Comparison of ENCODE assay signal across 10 cellular contexts in genomic region chr14:67636361-67636919, GRCh38. TPM values are rescaled to one million over a fixed set of nuclear protein-coding genes. Genes with fewer than 3 reads are reported as not detected.
DNase-seq lines count a peak whose midpoint lies in the region; ATAC-seq, FAIRE-seq and TF ChIP-seq lines count a peak whose summit lies in the region.
"Had no signal": no experiment of that assay in that cellular context is flagged by ENCODE, and none has a peak within 500 bp of the region (broad histone marks: within the 10 kb centered on the region; RNA-seq: fewer than 3 reads in every experiment).

No MANE protein-coding gene starts in this region.

- no peak for TF ChIP-seq CTCF in endothelial cell of umbilical vein (IDR thresholded peaks at IDR 0.05; ENCODE audit: extremely low read depth in 1 of 2, insufficient read depth in 1 of 2, low read depth in 1 of 2, low read length in 2 of 2)

- H3K9me1 ChIP-seq in endothelial cell of umbilical vein (replicated peaks; ENCODE audit: control insufficient read depth, extremely low read depth, insufficient read depth, low read length): no peaks in the 10 kb centered on the region

- H3K36me3 Mint-ChIP-seq in activated T-cell treated with anti-CD3 and anti-CD28 coated beads, Interleukin-2, amount 50 U/mL, for 72 hours (ENCODE audit: insufficient read depth in 2 of 2): no peaks in the 10 kb centered on the region
- no peaks in the 10 kb centered on the region for H3K36me3 Mint-ChIP-seq in activated T-cell treated with anti-CD3 and anti-CD28 coated beads, Interleukin-2, amount 50 U/mL, for 24 hours (ENCODE audit: low read depth)

- H2AFZ ChIP-seq in endothelial cell of umbilical vein (ENCODE audit: low read depth, low read length): no peak overlapping the region

- H3K4me1 Mint-ChIP-seq in activated T-cell treated with anti-CD3 and anti-CD28 coated beads, Interleukin-2, amount 50 U/mL, for 72 hours (ENCODE audit: low read depth): peaks cover 9% of the 10 kb centered on the region
- H3K4me1 Mint-ChIP-seq in activated T-cell treated with anti-CD3 and anti-CD28 coated beads, Interleukin-2, amount 50 U/mL, for 24 hours (ENCODE audit: low read depth): no peaks in the 10 kb centered on the region
- peaks cover 8% of the 10 kb centered on the region for H3K4me1 Mint-ChIP-seq in stimulated activated naive CD8-positive, alpha-beta T cell treated with anti-CD3 and anti-CD28 coated beads, Interleukin-15, amount 100 ng/mL, for 72 hours

- no peaks in the 10 kb centered on the region for H4K20me1 ChIP-seq in endothelial cell of umbilical vein (replicated peaks; ENCODE audit: control insufficient read depth, extremely low read depth, insufficient read depth, low read length)

- no peaks in the 10 kb centered on the region for H3K4me1 ChIP-seq in endothelial cell of umbilical vein (ENCODE audit: control insufficient read depth, extremely low read depth, insufficient read depth, low read length)

- CTCF ChIA-PET in endothelial cell of umbilical vein (lab: Charles Lee): interaction anchor here (0.9 to 4.5 kb wide), 4 partner anchors 14 to 32 kb away, joined by 3 to 20 read pairs (median 6); partner anchors contain the start of gene ARG2

- no peak overlapping the region for H3K27ac ChIP-seq in endothelial cell of umbilical vein (ENCODE audit: insufficient read depth, low read depth, low read length)
- H3K27ac ChIP-seq: cardiac muscle cell had no signal

- no peak overlapping the region for H3K4me2 ChIP-seq in endothelial cell of umbilical vein (ENCODE audit: insufficient read depth, low read length)

- intact Hi-C loops in endothelial cell of umbilical vein (cut with micrococcal nuclease): no loop called here

- no peak overlapping the region for H3K4me3 ChIP-seq in endothelial cell of umbilical vein (replicated peaks in 1 of 3; ENCODE audit: insufficient read depth in 1 of 3, low read depth in 1 of 3, low read length in 3 of 3)
- H3K4me3 ChIP-seq: cardiac muscle cell had no signal

- peak; percentile 92 to 94 for ATAC-seq in activated T-cell treated with anti-CD3 and anti-CD28 coated beads, Interleukin-2, amount 50 U/mL, for 72 hours (replicated peaks in 1 of 2)
- ATAC-seq in stimulated activated naive CD8-positive, alpha-beta T cell treated with anti-CD3 and anti-CD28 coated beads, Interleukin-15, amount 100 ng/mL, for 72 hours: peak; percentile 98

- POLR2A ChIA-PET in endothelial cell of umbilical vein (lab: Charles Lee): no interaction called here

- BruUV-seq in endothelial cell of umbilical vein (replicated peaks; lab: Mats Ljungman, UMichigan): no TSS peak

- no peaks in the 10 kb centered on the region for H3K9me3 ChIP-seq in endothelial cell of umbilical vein (replicated peaks; ENCODE audit: control insufficient read depth, insufficient read depth, low read length)

- H3K27me3 ChIP-seq in endothelial cell of umbilical vein (ENCODE audit: control insufficient read depth in 2 of 2, insufficient read depth in 2 of 2, low read length in 2 of 2): no peaks in the 10 kb centered on the region
- H3K27me3 ChIP-seq: cardiac muscle cell had no signal

- dilution Hi-C loops in endothelial cell of umbilical vein (cut with MboI; ENCODE audit: extremely low pct_ligation_motif_present, low sequenced_read_pairs): no loop called here

- no peak overlapping the region for H3K4me3 Mint-ChIP-seq in activated T-cell treated with anti-CD3 and anti-CD28 coated beads, Interleukin-2, amount 50 U/mL, for 72 hours
- H3K4me3 Mint-ChIP-seq in activated T-cell treated with anti-CD3 and anti-CD28 coated beads, Interleukin-2, amount 50 U/mL, for 24 hours: no peak overlapping the region
- no peak overlapping the region for H3K4me3 Mint-ChIP-seq in stimulated activated naive CD8-positive, alpha-beta T cell treated with anti-CD3 and anti-CD28 coated beads, Interleukin-15, amount 100 ng/mL, for 72 hours

- H3K36me3 ChIP-seq in endothelial cell of umbilical vein (ENCODE audit: control insufficient read depth in 2 of 2, extremely low read depth in 1 of 2, insufficient read depth in 2 of 2, low read length in 2 of 2): no peaks in the 10 kb centered on the region
- H3K36me3 ChIP-seq: cardiac muscle cell had no signal

- DNase-seq in activated T-cell treated with anti-CD3 and anti-CD28 coated beads, Interleukin-2, amount 50 U/mL, for 72 hours: peak; percentile 6 to 12
- no peak for DNase-seq in activated T-cell treated with anti-CD3 and anti-CD28 coated beads, Interleukin-2, amount 50 U/mL, for 24 hours
- DNase-seq in NCI-H2171 (lab: John Stamatoyannopoulos, UW): peak; percentile 63
- peak; percentile 8 for DNase-seq in endothelial cell of umbilical vein (ENCODE audit: low read depth, low spot score)
- peak; percentile 2 to 16 for DNase-seq in stimulated activated naive CD8-positive, alpha-beta T cell treated with anti-CD3 and anti-CD28 coated beads, Interleukin-15, amount 100 ng/mL, for 72 hours
- DNase-seq in occipital lobe (lab: John Stamatoyannopoulos, UW): no peak
- no peak for DNase-seq in activated naive CD4-positive, alpha-beta T cell treated with anti-CD3 and anti-CD28 coated beads, Interleukin-2, amount 50 U/mL, for 16 hours
- no peak for DNase-seq in NCI-H526 treated with DMSO at 0.1 percent for 48 hours (lab: John Stamatoyannopoulos, UW)
- DNase-seq: NCI-H2227 treated with DMSO at 0.1 percent for 48 hours had no signal

- TF ChIP-seq POLR2A in endothelial cell of umbilical vein (IDR thresholded peaks at IDR 0.05; ENCODE audit: low read depth, low read length): no peak

- H3K79me2 ChIP-seq in endothelial cell of umbilical vein (ENCODE audit: control insufficient read depth, insufficient read depth, low read length): no peaks in the 10 kb centered on the region

- H3K27me3 Mint-ChIP-seq in activated T-cell treated with anti-CD3 and anti-CD28 coated beads, Interleukin-2, amount 50 U/mL, for 72 hours (ENCODE audit: low read depth): no peaks in the 10 kb centered on the region
- no peaks in the 10 kb centered on the region for H3K27me3 Mint-ChIP-seq in activated T-cell treated with anti-CD3 and anti-CD28 coated beads, Interleukin-2, amount 50 U/mL, for 24 hours
- no peaks in the 10 kb centered on the region for H3K27me3 Mint-ChIP-seq in stimulated activated naive CD8-positive, alpha-beta T cell treated with anti-CD3 and anti-CD28 coated beads, Interleukin-15, amount 100 ng/mL, for 72 hours

- no peaks in the 10 kb centered on the region for H3K9me3 Mint-ChIP-seq in activated T-cell treated with anti-CD3 and anti-CD28 coated beads, Interleukin-2, amount 50 U/mL, for 72 hours
- no peaks in the 10 kb centered on the region for H3K9me3 Mint-ChIP-seq in activated T-cell treated with anti-CD3 and anti-CD28 coated beads, Interleukin-2, amount 50 U/mL, for 24 hours
- H3K9me3 Mint-ChIP-seq in stimulated activated naive CD8-positive, alpha-beta T cell treated with anti-CD3 and anti-CD28 coated beads, Interleukin-15, amount 100 ng/mL, for 72 hours: no peaks in the 10 kb centered on the region

- no peak overlapping the region for H3K27ac Mint-ChIP-seq in activated T-cell treated with anti-CD3 and anti-CD28 coated beads, Interleukin-2, amount 50 U/mL, for 72 hours
- no peak overlapping the region for H3K27ac Mint-ChIP-seq in activated T-cell treated with anti-CD3 and anti-CD28 coated beads, Interleukin-2, amount 50 U/mL, for 24 hours
- peak overlapping the region; percentile 63 to 91 for H3K27ac Mint-ChIP-seq in stimulated activated naive CD8-positive, alpha-beta T cell treated with anti-CD3 and anti-CD28 coated beads, Interleukin-15, amount 100 ng/mL, for 72 hours

- FAIRE-seq in endothelial cell of umbilical vein (lab: Jason Lieb, UNC): no peak

- no peak overlapping the region for H3K9ac ChIP-seq in endothelial cell of umbilical vein (replicated peaks; ENCODE audit: extremely low read depth, insufficient read depth, low read length)

RNA-seq across cellular contexts. Expression of gene ARG2, which starts 16.7 kb away (rescaled TPM):
- 10 to 100 TPM in 1 of 2 donors, 1 to 10 TPM in 1; 8.5 to 12.1 TPM for total RNA-seq in activated T-cell treated with anti-CD3 and anti-CD28 coated beads, Interleukin-2, amount 50 U/mL, for 72 hours
- total RNA-seq in endothelial cell of umbilical vein: 19.8 and 22.5 TPM in 2 replicates
- 16.6 and 21.6 TPM in 2 replicates for polyA plus RNA-seq in endothelial cell of umbilical vein
- polyA plus RNA-seq in endothelial cell of umbilical vein (2011; cell fraction: cytosol; rRNA removed): 19.3 and 21.5 TPM in 2 replicates
- 14.7 and 15.3 TPM in 2 replicates for polyA plus RNA-seq in endothelial cell of umbilical vein (2011; cell fraction: nucleus; rRNA removed)
- 13.8 and 15.1 TPM in 2 replicates for polyA plus RNA-seq in endothelial cell of umbilical vein (2012)
- 44.7 and 56.3 TPM in 2 replicates for polyA minus RNA-seq in endothelial cell of umbilical vein
- 6.7 TPM for polyA minus RNA-seq in endothelial cell of umbilical vein (2011; cell fraction: cytosol; rRNA and poly(A)+ RNA removed)
- 6.7 and 9.2 TPM in 2 replicates for polyA minus RNA-seq in endothelial cell of umbilical vein (2011; cell fraction: nucleus; rRNA and poly(A)+ RNA removed)
- total RNA-seq in occipital lobe: 49.0 TPM

RNA-seq across cellular contexts. Expression of gene PIGH, which starts 36.4 kb away (rescaled TPM):
- 10 to 100 TPM; 19.7 to 30.4 TPM for total RNA-seq in activated T-cell treated with anti-CD3 and anti-CD28 coated beads, Interleukin-2, amount 50 U/mL, for 72 hours
- total RNA-seq in endothelial cell of umbilical vein (9.9 and 12.3 TPM in 2 replicates), occipital lobe (25.3 TPM)
- 18.0 and 20.2 TPM in 2 replicates for polyA plus RNA-seq in endothelial cell of umbilical vein
- polyA plus RNA-seq in endothelial cell of umbilical vein (2011; cell fraction: cytosol; rRNA removed): 11.8 and 16.2 TPM in 2 replicates
- 29.3 and 42.0 TPM in 2 replicates for polyA plus RNA-seq in endothelial cell of umbilical vein (2011; cell fraction: nucleus; rRNA removed)
- 8.2 and 10.9 TPM in 2 replicates for polyA plus RNA-seq in endothelial cell of umbilical vein (2012)
- polyA minus RNA-seq in endothelial cell of umbilical vein: 8.2 and 8.3 TPM in 2 replicates
- polyA minus RNA-seq in endothelial cell of umbilical vein (2011; cell fraction: cytosol; rRNA and poly(A)+ RNA removed): 19.6 TPM
- 5.4 and 5.8 TPM in 2 replicates for polyA minus RNA-seq in endothelial cell of umbilical vein (2011; cell fraction: nucleus; rRNA and poly(A)+ RNA removed)

RNA-seq across cellular contexts. Expression of gene VTI1B, which starts 38.0 kb away (rescaled TPM):
- 10 to 100 TPM; 65.7 to 71.3 TPM for total RNA-seq in activated T-cell treated with anti-CD3 and anti-CD28 coated beads, Interleukin-2, amount 50 U/mL, for 72 hours
- total RNA-seq in endothelial cell of umbilical vein (79.4 and 90.0 TPM in 2 replicates), occipital lobe (42.3 TPM)
- 23.1 and 23.8 TPM in 2 replicates for polyA plus RNA-seq in endothelial cell of umbilical vein
- 47.0 and 50.6 TPM in 2 replicates for polyA plus RNA-seq in endothelial cell of umbilical vein (2011; cell fraction: cytosol; rRNA removed)
- polyA plus RNA-seq in endothelial cell of umbilical vein (2011; cell fraction: nucleus; rRNA removed): 24.4 and 26.8 TPM in 2 replicates
- 84.2 and 85.4 TPM in 2 replicates for polyA plus RNA-seq in endothelial cell of umbilical vein (2012)
- polyA minus RNA-seq in endothelial cell of umbilical vein: 27.3 and 35.1 TPM in 2 replicates
- 28.4 TPM for polyA minus RNA-seq in endothelial cell of umbilical vein (2011; cell fraction: cytosol; rRNA and poly(A)+ RNA removed)
- 18.1 and 37.2 TPM in 2 replicates for polyA minus RNA-seq in endothelial cell of umbilical vein (2011; cell fraction: nucleus; rRNA and poly(A)+ RNA removed)

RNA-seq across cellular contexts. Expression of gene RDH11, which starts 59.1 kb away (rescaled TPM):
- total RNA-seq in activated T-cell treated with anti-CD3 and anti-CD28 coated beads, Interleukin-2, amount 50 U/mL, for 72 hours: 10 to 100 TPM; 47.4 to 49.9 TPM
- total RNA-seq in endothelial cell of umbilical vein (79.8 and 90.2 TPM in 2 replicates), occipital lobe (128 TPM)
- 86.2 and 93.2 TPM in 2 replicates for polyA plus RNA-seq in endothelial cell of umbilical vein
- 89.8 and 90.0 TPM in 2 replicates for polyA plus RNA-seq in endothelial cell of umbilical vein (2011; cell fraction: cytosol; rRNA removed)
- 173 and 199 TPM in 2 replicates for polyA plus RNA-seq in endothelial cell of umbilical vein (2011; cell fraction: nucleus; rRNA removed)
- 57.2 and 85.7 TPM in 2 replicates for polyA plus RNA-seq in endothelial cell of umbilical vein (2012)
- 177 TPM in 2 replicates for polyA minus RNA-seq in endothelial cell of umbilical vein
- 112 TPM for polyA minus RNA-seq in endothelial cell of umbilical vein (2011; cell fraction: cytosol; rRNA and poly(A)+ RNA removed)
- 43.0 and 77.9 TPM in 2 replicates for polyA minus RNA-seq in endothelial cell of umbilical vein (2011; cell fraction: nucleus; rRNA and poly(A)+ RNA removed)

Comparison
In these comparisons a context has a peak if more than half of its experiments do, and no peak if none do; other contexts are left out.
1. DNase-seq: peak in activated T-cell treated with anti-CD3 and anti-CD28 coated beads, Interleukin-2, amount 50 U/mL, for 72 hours (2 of 2), NCI-H2171 (single experiment), endothelial cell of umbilical vein (single experiment) and stimulated activated naive CD8-positive, alpha-beta T cell treated with anti-CD3 and anti-CD28 coated beads, Interleukin-15, amount 100 ng/mL, for 72 hours (2 of 2); none in activated T-cell treated with anti-CD3 and anti-CD28 coated beads, Interleukin-2, amount 50 U/mL, for 24 hours (single experiment), occipital lobe (single experiment), activated naive CD4-positive, alpha-beta T cell treated with anti-CD3 and anti-CD28 coated beads, Interleukin-2, amount 50 U/mL, for 16 hours (single experiment) and NCI-H526 treated with DMSO at 0.1 percent for 48 hours (single experiment).
2. H3K27ac Mint-ChIP-seq: peak in stimulated activated naive CD8-positive, alpha-beta T cell treated with anti-CD3 and anti-CD28 coated beads, Interleukin-15, amount 100 ng/mL, for 72 hours (2 of 2); none in activated T-cell treated with anti-CD3 and anti-CD28 coated beads, Interleukin-2, amount 50 U/mL, for 72 hours (single experiment) and activated T-cell treated with anti-CD3 and anti-CD28 coated beads, Interleukin-2, amount 50 U/mL, for 24 hours (single experiment).